ENCODE assay signal across 9 cellular contexts in genomic region chr2:28513097-28513496, GRCh38. TPM values are rescaled to one million over a fixed set of nuclear protein-coding genes. Genes with fewer than 3 reads are reported as not detected.
"Had no signal": no experiment of that assay in that cellular context is flagged by ENCODE, and none has a peak within 500 bp of the region (broad histone marks: within the 10 kb centered on the region; RNA-seq: fewer than 3 reads in every experiment).

No MANE protein-coding gene starts in this region.

- H3K9me3 Mint-ChIP-seq: HFFc6 had no signal

- H3K4me1 Mint-ChIP-seq: IgD-negative memory B cell had no signal

- H3K27ac Mint-ChIP-seq: HFFc6 had no signal

- H3K27ac ChIP-seq: GM23248, HL-60 had no signal

- ATAC-seq: HCT116, HepG2 had no signal

- H3K4me3 ChIP-seq: GM23248, HAP-1 had no signal

- H3K4me1 ChIP-seq: HAP-1 had no signal

- H3K36me3 Mint-ChIP-seq: IgD-negative memory B cell had no signal

- H3K9me3 ChIP-seq: HAP-1 had no signal

- H3K36me3 ChIP-seq: HAP-1 had no signal

- DNase-seq: GM23248, GOT3, H7, HFFc6 had no signal

- H3K4me3 Mint-ChIP-seq: HFFc6, IgD-negative memory B cell had no signal

RNA-seq across cellular contexts. Expression of gene PLB1, which starts 17.2 kb away (rescaled TPM):
- total RNA-seq: H7 had no signal
- polyA plus RNA-seq: IgD-negative memory B cell had no signal
